ENCODE assay signal across 21 cellular contexts in the genomic region with DNA sequence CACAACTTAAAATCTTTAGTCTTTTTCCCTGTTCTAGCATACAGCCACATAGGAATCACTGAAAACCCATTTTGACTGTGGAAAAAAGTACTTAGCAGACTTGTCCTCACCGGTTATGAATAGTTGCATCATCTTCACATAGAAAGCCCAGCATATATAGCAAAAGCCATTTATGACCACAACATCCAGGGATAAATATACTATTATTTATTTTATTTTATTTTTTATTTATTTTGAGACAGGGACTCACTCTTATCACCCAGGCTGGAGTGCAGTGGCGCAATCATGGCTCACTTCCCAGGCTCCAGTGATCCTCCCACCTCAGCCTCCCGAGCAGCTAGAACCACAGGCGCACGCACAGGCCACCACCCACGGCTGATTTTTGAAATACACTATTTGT.
"Had no signal": no experiment of that assay in that cellular context is flagged by ENCODE, and none has a peak within 500 bp of the region (broad histone marks: within the 10 kb centered on the region; RNA-seq: fewer than 3 reads in every experiment).

No MANE protein-coding gene starts in this region.

- H3K27me3 ChIP-seq: colonic mucosa, tibial nerve, uterus had no signal

- H3K27ac Mint-ChIP-seq: activated CD4-positive, alpha-beta memory T cell treated with anti-CD3 and anti-CD28 coated beads, Interleukin-2, amount 10 ng/mL, durations not matched to agents 7 days and 5 days; activated CD8-positive, alpha-beta memory T cell treated with anti-CD3 and anti-CD28 coated beads, Interleukin-2, amount 10 ng/mL, durations not matched to agents 7 days and 5 days; brain; nephron; T-cell had no signal

- ATAC-seq: activated CD8-positive, alpha-beta memory T cell treated with anti-CD3 and anti-CD28 coated beads, Interleukin-2, amount 10 ng/mL, durations not matched to agents 7 days and 5 days; activated T-cell treated with anti-CD3 and anti-CD28 coated beads, Interleukin-2, amount 50 U/mL, for 4 hours; left cardiac atrium; lower lobe of right lung; T-cell; WTC11 had no signal

- H3K4me3 Mint-ChIP-seq: activated CD4-positive, alpha-beta memory T cell treated with anti-CD3 and anti-CD28 coated beads, Interleukin-2, amount 10 ng/mL, durations not matched to agents 7 days and 5 days; activated CD8-positive, alpha-beta memory T cell treated with anti-CD3 and anti-CD28 coated beads, Interleukin-2, amount 10 ng/mL, durations not matched to agents 7 days and 5 days; activated naive CD8-positive, alpha-beta T cell; activated T-cell treated with anti-CD3 and anti-CD28 coated beads, Interleukin-2, amount 50 U/mL, for 4 hours; brain; nephron; T-cell; WTC11 had no signal

- H3K4me1 ChIP-seq: colonic mucosa, lower lobe of right lung, tibial nerve, uterus had no signal

- H3K27ac ChIP-seq: colonic mucosa, lower lobe of right lung, tibial nerve, uterus had no signal

- H3K4me3 ChIP-seq: colonic mucosa, lower lobe of right lung, tibial nerve, uterus had no signal

- H3K4me1 Mint-ChIP-seq: WTC11 had no signal

- H3K9me3 ChIP-seq: colonic mucosa, lower lobe of right lung, tibial nerve, uterus had no signal

- H3K27me3 Mint-ChIP-seq: activated CD4-positive, alpha-beta memory T cell treated with anti-CD3 and anti-CD28 coated beads, Interleukin-2, amount 10 ng/mL, durations not matched to agents 7 days and 5 days; activated CD8-positive, alpha-beta memory T cell treated with anti-CD3 and anti-CD28 coated beads, Interleukin-2, amount 10 ng/mL, durations not matched to agents 7 days and 5 days; activated naive CD8-positive, alpha-beta T cell; brain; T-cell had no signal

- DNase-seq: activated CD4-positive, alpha-beta memory T cell treated with anti-CD3 and anti-CD28 coated beads, Interleukin-2, amount 10 ng/mL, durations not matched to agents 7 days and 5 days; activated CD4-positive, alpha-beta T cell treated with anti-CD3 and anti-CD28 coated beads for 4 hours; activated CD8-positive, alpha-beta memory T cell treated with anti-CD3 and anti-CD28 coated beads, Interleukin-2, amount 10 ng/mL, durations not matched to agents 7 days and 5 days; activated gamma-delta T cell; activated T-cell treated with anti-CD3 and anti-CD28 coated beads, Interleukin-2, amount 50 U/mL, for 4 hours; anterior cingulate cortex; central memory CD4-positive, alpha-beta T cell; colonic mucosa; left cardiac atrium; lower lobe of right lung; midbrain; posterior cingulate gyrus; stimulated activated naive CD4-positive, alpha-beta T cell; substantia nigra; T-cell; uterus had no signal

- H3K9me3 Mint-ChIP-seq: activated T-cell treated with anti-CD3 and anti-CD28 coated beads, Interleukin-2, amount 50 U/mL, for 4 hours had no signal

- H3K36me3 ChIP-seq: colonic mucosa, uterus had no signal
